ENCODE assay signal across 1 cellular context in genomic region chr2:18404708-18405107, GRCh38.
A peak's percentile ranks its signal among the peaks of the same experiment; 100 is the strongest.
TF ChIP-seq lines count a peak whose summit lies in the region.

No MANE protein-coding gene starts in this region.

TF ChIP-seq in H1, 55 proteins besides CTCF, POLR2A, EP300 and RAD21:
- peak; percentile 49; the same call in 1 of the 2 replicates for TF ChIP-seq YY1 (IDR thresholded peaks at IDR 0.05; ENCODE audit: low read depth, low read length)
- TF ChIP-seq CBX5 (IDR thresholded peaks at IDR 0.05; ENCODE audit: low read depth, low read length): no peak
- peak; percentile 96 for TF ChIP-seq TEAD4 (IDR thresholded peaks at IDR 0.05; ENCODE audit: low read depth, low read length)
- TF ChIP-seq ASH2L (IDR thresholded peaks at IDR 0.05; ENCODE audit: low read length): no peak
- TF ChIP-seq ZNF274 (IDR thresholded peaks at IDR 0.05; ENCODE audit: borderline replicate concordance, extremely low read depth, low read length): no peak
- no peak for TF ChIP-seq SRF (IDR thresholded peaks at IDR 0.05; ENCODE audit: low read depth, low read length)
